ENCODE assay signal across 19 cellular contexts in genomic region chr5:167720201-167720600, GRCh38.
"Had no signal": no experiment of that assay in that cellular context is flagged by ENCODE, and none has a peak within 500 bp of the region (broad histone marks: within the 10 kb centered on the region; RNA-seq: fewer than 3 reads in every experiment).

No MANE protein-coding gene starts in this region.

- H3K9me3 Mint-ChIP-seq: activated CD4-positive, alpha-beta memory T cell treated with anti-CD3 and anti-CD28 coated beads, Interleukin-2, amount 10 ng/mL, durations not matched to agents 7 days and 5 days; activated naive CD4-positive, alpha-beta T cell treated with anti-CD3 and anti-CD28 coated beads, Interleukin-2, amount 50 U/mL, for 72 hours; activated T-cell treated with anti-CD3 and anti-CD28 coated beads, Interleukin-2, amount 50 U/mL, for 4 hours; brain; neural progenitor cell had no signal

- H3K9ac ChIP-seq: neural progenitor cell had no signal

- H3K4me1 Mint-ChIP-seq: activated CD4-positive, alpha-beta memory T cell treated with anti-CD3 and anti-CD28 coated beads, Interleukin-2, amount 10 ng/mL, durations not matched to agents 7 days and 5 days had no signal

- H3K27me3 Mint-ChIP-seq: activated CD4-positive, alpha-beta memory T cell treated with anti-CD3 and anti-CD28 coated beads, Interleukin-2, amount 10 ng/mL, durations not matched to agents 7 days and 5 days had no signal

- H2AFZ ChIP-seq: neural progenitor cell had no signal

- H3K4me1 ChIP-seq: heart left ventricle, uterus had no signal

- H3K27ac ChIP-seq: coronary artery, esophagus squamous epithelium, heart left ventricle, neural progenitor cell, ovary, tibial nerve, uterus had no signal

- H3K36me3 ChIP-seq: esophagus squamous epithelium, heart left ventricle, neural progenitor cell, ovary, tibial nerve, uterus had no signal

- H3K27ac Mint-ChIP-seq: activated CD4-positive, alpha-beta memory T cell treated with anti-CD3 and anti-CD28 coated beads, Interleukin-2, amount 10 ng/mL, durations not matched to agents 7 days and 5 days; activated naive CD4-positive, alpha-beta T cell treated with anti-CD3 and anti-CD28 coated beads, Interleukin-2, amount 50 U/mL, for 72 hours; brain; naive B cell; neural progenitor cell; T-helper 17 cell had no signal

- DNase-seq: activated CD4-positive, alpha-beta memory T cell treated with anti-CD3 and anti-CD28 coated beads, Interleukin-2, amount 10 ng/mL, durations not matched to agents 7 days and 5 days; activated CD4-positive, alpha-beta T cell treated with anti-CD3 and anti-CD28 coated beads for 4 hours; activated effector memory CD4-positive, alpha-beta T cell treated with anti-CD3 and anti-CD28 coated beads, Interleukin-2, amount 50 U/mL, for 16 hours; activated T-cell treated with anti-CD3 and anti-CD28 coated beads, Interleukin-2, amount 50 U/mL, for 4 hours; central memory CD4-positive, alpha-beta T cell; esophagus squamous epithelium; heart left ventricle; naive B cell; ovary; stimulated activated CD4-positive, alpha-beta T cell treated with anti-CD3 and anti-CD28 coated beads, Interleukin-15, amount 100 ng/mL, for 24 hours; stimulated activated CD4-positive, alpha-beta T cell treated with anti-CD3 and anti-CD28 coated beads, Interleukin-4, amount 100 ng/mL, for 1 hour; stimulated activated naive CD4-positive, alpha-beta T cell; T-helper 17 cell; uterus had no signal

- H3K27me3 ChIP-seq: esophagus squamous epithelium, heart left ventricle, neural progenitor cell, ovary, tibial nerve, uterus had no signal

- H3K9me3 ChIP-seq: esophagus squamous epithelium, heart left ventricle, ovary, tibial nerve, uterus had no signal

- H3K4me3 ChIP-seq: coronary artery, esophagus squamous epithelium, heart left ventricle, neural progenitor cell, ovary, tibial nerve, uterus had no signal

- H3K4me3 Mint-ChIP-seq: activated CD4-positive, alpha-beta memory T cell treated with anti-CD3 and anti-CD28 coated beads, Interleukin-2, amount 10 ng/mL, durations not matched to agents 7 days and 5 days; activated T-cell treated with anti-CD3 and anti-CD28 coated beads, Interleukin-2, amount 50 U/mL, for 4 hours; brain; naive B cell; neural progenitor cell; T-helper 17 cell had no signal

- ATAC-seq: activated naive CD4-positive, alpha-beta T cell treated with anti-CD3 and anti-CD28 coated beads, Interleukin-2, amount 50 U/mL, for 72 hours; activated T-cell treated with anti-CD3 and anti-CD28 coated beads, Interleukin-2, amount 50 U/mL, for 4 hours; heart left ventricle; T-helper 17 cell had no signal

- H3K36me3 Mint-ChIP-seq: activated naive CD4-positive, alpha-beta T cell treated with anti-CD3 and anti-CD28 coated beads, Interleukin-2, amount 50 U/mL, for 72 hours; brain; naive B cell had no signal

- H3K4me2 ChIP-seq: neural progenitor cell had no signal
